ENCODE assay signal across 13 cellular contexts in genomic region chr9:131111854-131112311, GRCh38. TPM values are rescaled to one million over a fixed set of nuclear protein-coding genes. Genes with fewer than 3 reads are reported as not detected.
DNase-seq lines count a peak whose midpoint lies in the region; ATAC-seq and TF ChIP-seq lines count a peak whose summit lies in the region.
"Had no signal": no experiment of that assay in that cellular context is flagged by ENCODE, and none has a peak within 500 bp of the region (broad histone marks: within the 10 kb centered on the region; RNA-seq: fewer than 3 reads in every experiment).

No MANE protein-coding gene starts in this region.

- no peaks in the 10 kb centered on the region for H3K79me1 ChIP-seq in trophoblast cell (ENCODE audit: low read length)

- TF ChIP-seq CTCF in neural progenitor cell (IDR thresholded peaks at IDR 0.05) = peak; percentile 33

- H3K4me3 ChIP-seq in neural progenitor cell = peak overlapping the region; percentile 27
- H3K4me3 ChIP-seq in trophoblast cell (ENCODE audit: low read depth, low read length) = no peak overlapping the region

- no peak overlapping the region for H3K14ac ChIP-seq in trophoblast cell (ENCODE audit: low read length)

- H3F3A ChIP-seq in neural progenitor cell (ENCODE audit: low read depth) = peaks cover 32% of the 10 kb centered on the region

- no peak overlapping the region for H3K23ac ChIP-seq in trophoblast cell (ENCODE audit: low read length)

- peaks cover 27% of the 10 kb centered on the region for H3K4me1 Mint-ChIP-seq in neural progenitor cell

- H2AFZ ChIP-seq in neural progenitor cell (replicated peaks) = no peak overlapping the region
- no peak overlapping the region for H2AFZ ChIP-seq in trophoblast cell (ENCODE audit: insufficient read depth, low read length, poor library complexity)

- no peaks in the 10 kb centered on the region for H4K20me1 ChIP-seq in neural progenitor cell (ENCODE audit: low read depth)

- H3K4me2 ChIP-seq in neural progenitor cell (peak overlapping the region; percentile 65), trophoblast cell (ENCODE audit: low read length) (no peak overlapping the region)

- no peak overlapping the region for H2BK12ac ChIP-seq in trophoblast cell (ENCODE audit: low read length)

- H3K4ac ChIP-seq in trophoblast cell (ENCODE audit: low read depth, low read length) = no peak overlapping the region

- H3K4me3 Mint-ChIP-seq in neural progenitor cell = no peak overlapping the region
- H3K4me3 Mint-ChIP-seq: activated T-cell treated with anti-CD3 and anti-CD28 coated beads, Interleukin-2, amount 50 U/mL, for 4 hours had no signal

- H3K9me3 Mint-ChIP-seq in neural progenitor cell = no peaks in the 10 kb centered on the region
- H3K9me3 Mint-ChIP-seq: activated T-cell treated with anti-CD3 and anti-CD28 coated beads, Interleukin-2, amount 50 U/mL, for 4 hours had no signal

- H4K12ac ChIP-seq in trophoblast cell (ENCODE audit: low read depth, low read length) = no peak overlapping the region

- H3K27me3 ChIP-seq in neural progenitor cell (no peaks in the 10 kb centered on the region), trophoblast cell (ENCODE audit: insufficient read depth, low read length) (no peaks in the 10 kb centered on the region)

- H2BK120ac ChIP-seq in trophoblast cell (ENCODE audit: insufficient read depth, low read length, poor library complexity) = no peak overlapping the region

- peak overlapping the region; percentile 84 for H3K27ac ChIP-seq in neural progenitor cell
- H3K27ac ChIP-seq in trophoblast cell (ENCODE audit: low read depth, low read length) = no peak overlapping the region

- peaks cover 7% of the 10 kb centered on the region for H3K27me3 Mint-ChIP-seq in neural progenitor cell (ENCODE audit: insufficient read depth, low read depth)

- H2AK5ac ChIP-seq in trophoblast cell (ENCODE audit: low read length) = no peak overlapping the region

- no CpG with 5 or more reads among the region's 25 CpGs for WGBS in trophoblast cell (ENCODE audit: extremely low coverage, insufficient coverage, insufficient read length)

- no peak overlapping the region for H2BK5ac ChIP-seq in trophoblast cell (ENCODE audit: low read depth, low read length, poor library complexity)

- H3K4me1 ChIP-seq in neural progenitor cell (peaks cover 18% of the 10 kb centered on the region), trophoblast cell (ENCODE audit: control insufficient read depth in 1 of 2, insufficient read depth in 2 of 2, low read length in 2 of 2) (no peaks in the 10 kb centered on the region)

- H3K36me3 ChIP-seq in neural progenitor cell (no peaks in the 10 kb centered on the region), trophoblast cell (ENCODE audit: control insufficient read depth in 1 of 2, insufficient read depth in 2 of 2, low read length in 2 of 2) (peaks cover 22 to 25% of the 10 kb centered on the region in 2 experiments)

- no peaks in the 10 kb centered on the region for H3K79me2 ChIP-seq in neural progenitor cell (ENCODE audit: low read depth)
- H3K79me2 ChIP-seq in trophoblast cell (ENCODE audit: control insufficient read depth, insufficient read depth, low read length, poor library complexity) = no peaks in the 10 kb centered on the region

- no peak overlapping the region for H3K18ac ChIP-seq in trophoblast cell (ENCODE audit: low read length)

- no peak overlapping the region for H4K8ac ChIP-seq in trophoblast cell (ENCODE audit: low read depth, low read length)

- H3K9ac ChIP-seq in neural progenitor cell (no peak overlapping the region), trophoblast cell (ENCODE audit: low read length) (no peak overlapping the region)

- DNase-seq in ELF-1 (ENCODE audit: low read depth, low spot score) (peak; percentile 47), anterior cingulate cortex (lab: John Stamatoyannopoulos, UW) (peak in 57 of 58 donors; percentile 31 to 97 (median 89)), hypothalamus (lab: John Stamatoyannopoulos, UW) (peak in 49 of 51 donors; percentile 39 to 97 (median 87)), neural progenitor cell (ENCODE audit: low spot score) (peak; percentile 93), HUDEP-2 (lab: John Stamatoyannopoulos, UW; ENCODE audit: unreplicated experiment in 76 of 76) (no peak), trophoblast cell (no peak)
- no peak for DNase-seq in activated effector memory CD4-positive, alpha-beta T cell treated with Interleukin-2 at 50 U/mL for 16 hours
- DNase-seq: activated CD4-positive, CD25-positive, alpha-beta regulatory T cell treated with anti-CD3 and anti-CD28 coated beads, Interleukin-2, amount 50 U/mL, for 72 hours; activated T-cell treated with anti-CD3 and anti-CD28 coated beads, Interleukin-2, amount 50 U/mL, for 4 hours; effector CD4-positive, alpha-beta T cell; NCI-H1048; NCI-H2227 treated with DMSO at 0.1 percent for 48 hours had no signal

- no peak overlapping the region for H4K91ac ChIP-seq in trophoblast cell (ENCODE audit: low read depth, low read length)

- no peak overlapping the region for H3K27ac Mint-ChIP-seq in neural progenitor cell

- no peaks in the 10 kb centered on the region for H3K9me3 ChIP-seq in neural progenitor cell (ENCODE audit: low read depth)
- H3K9me3 ChIP-seq in trophoblast cell (ENCODE audit: insufficient read depth, low read depth, low read length) = no peaks in the 10 kb centered on the region

- ATAC-seq in HG02798 (IDR thresholded peaks at IDR 0.05; ENCODE audit: poor library complexity, unreplicated experiment) = no peak
- ATAC-seq: activated T-cell treated with anti-CD3 and anti-CD28 coated beads, Interleukin-2, amount 50 U/mL, for 4 hours had no signal

- peaks cover 8% of the 10 kb centered on the region for H3K36me3 Mint-ChIP-seq in neural progenitor cell

RNA-seq across cellular contexts. Expression of gene NUP214, which starts 13.5 kb away (rescaled TPM):
- 21.1 and 37.6 TPM in 2 replicates for total RNA-seq in neural progenitor cell (ENCODE audit: low replicate concordance)
- 36.8 and 37.2 TPM in 2 replicates for polyA plus RNA-seq in trophoblast cell (2013)

RNA-seq across cellular contexts. Expression of gene AIF1L, which starts 15.6 kb away (rescaled TPM):
- total RNA-seq in neural progenitor cell (ENCODE audit: low replicate concordance) = 69.0 and 95.1 TPM in 2 replicates
- 52.7 and 54.3 TPM in 2 replicates for polyA plus RNA-seq in trophoblast cell (2013)

Comparison
In these comparisons a context has a peak if more than half of its experiments do, and no peak if none do; other contexts are left out.
1. DNase-seq: peak in ELF-1 (single experiment), anterior cingulate cortex (57 of 58), hypothalamus (49 of 51) and neural progenitor cell (single experiment); none in HUDEP-2 (0 of 76), activated effector memory CD4-positive, alpha-beta T cell treated with Interleukin-2 at 50 U/mL for 16 hours (single experiment) and trophoblast cell (0 of 2).